In the genomic region with DNA sequence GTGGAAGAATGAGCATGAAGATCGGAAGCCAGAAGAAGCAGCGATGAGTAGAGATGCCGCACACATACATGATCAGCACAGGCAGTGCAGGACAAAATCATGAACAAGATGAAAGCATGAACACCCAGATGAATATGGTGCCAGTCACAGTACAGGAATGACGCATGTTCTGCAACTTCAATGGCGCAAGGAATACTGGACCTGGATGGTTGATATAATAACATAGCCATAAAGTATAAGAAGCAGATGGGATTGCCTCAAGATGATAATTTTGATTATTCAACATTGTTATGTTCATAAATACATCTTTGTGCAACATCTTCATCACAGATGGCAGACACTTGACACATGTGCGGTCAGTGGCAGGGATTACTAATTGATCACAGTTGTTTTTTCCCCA, we compare ENCODE assay signal across 19 cellular contexts. TPM values are rescaled to one million over a fixed set of nuclear protein-coding genes. Genes with fewer than 3 reads are reported as not detected.
DNase-seq lines count a peak whose midpoint lies in the region; ATAC-seq lines count a peak whose summit lies in the region.
"Had no signal": no experiment of that assay in that cellular context is flagged by ENCODE, and none has a peak within 500 bp of the region (broad histone marks: within the 10 kb centered on the region; RNA-seq: fewer than 3 reads in every experiment).

No MANE protein-coding gene starts in this region.

- no peak overlapping the region for H2AFZ ChIP-seq in GM23248
- H2AFZ ChIP-seq in neuronal stem cell (ENCODE audit: low read length) = no peak overlapping the region

- H3K36me3 ChIP-seq in GM23248 (ENCODE audit: low read depth) (no peaks in the 10 kb centered on the region), neuronal stem cell (replicated peaks in 1 of 2; ENCODE audit: control insufficient read depth in 2 of 2, insufficient read depth in 2 of 2, low read length in 2 of 2) (no peaks in the 10 kb centered on the region)
- H3K36me3 ChIP-seq: BE2C; BLaER1 treated with 17β-estradiol and CSF1 and Interleukin-3, amounts not matched to agents 10 nM and 100 nM had no signal

- DNase-seq in GM23248 (peak; percentile 5), RPMI7951 (ENCODE audit: low read depth) (peak; percentile 5), neuronal stem cell (ENCODE audit: low spot score) (no peak), RPMI8226 (no peak), left cardiac atrium (no peak), HuH-7.5 (ENCODE audit: low spot score) (no peak)
- no peak for DNase-seq in activated CD8-positive, alpha-beta memory T cell treated with anti-CD3 and anti-CD28 coated beads for 24 hours
- DNase-seq: AML-193; BE2C; CD4-positive, alpha-beta T cell; CD8-positive, alpha-beta memory T cell; DMS 273 treated with DMSO at 0.1 percent for 48 hours; DMS79; EL; GDM1; GOT3; HCEC 1CT had no signal

- H3K9me2 ChIP-seq in GM23248 (ENCODE audit: insufficient read depth) = no peaks in the 10 kb centered on the region

- H2BK5ac ChIP-seq in neuronal stem cell (ENCODE audit: low read length) = no peak overlapping the region

- no peak overlapping the region for H3K18ac ChIP-seq in neuronal stem cell (ENCODE audit: low read length)

- H2BK120ac ChIP-seq in neuronal stem cell (ENCODE audit: low read depth, low read length) = no peak overlapping the region

- H3K9me3 ChIP-seq in GM23248 (ENCODE audit: low read depth) (no peaks in the 10 kb centered on the region), neuronal stem cell (replicated peaks in 1 of 2; ENCODE audit: control insufficient read depth in 2 of 2, insufficient read depth in 1 of 2, low read depth in 1 of 2, low read length in 2 of 2) (no peaks in the 10 kb centered on the region)
- H3K9me3 ChIP-seq: BE2C; BLaER1 treated with 17β-estradiol and CSF1 and Interleukin-3, amounts not matched to agents 10 nM and 100 nM had no signal

- H2BK12ac ChIP-seq in neuronal stem cell (ENCODE audit: low read length) = no peak overlapping the region

- intact Hi-C loops in left cardiac atrium (cut with DNase I) = no loop called here

- WGBS in GM23248 (ENCODE audit: low coverage in 1 of 2, low lambda C conversion rate in 2 of 2, missing lambda C conversion rate in 2 of 2), 2 experiments = 26 to 33% methylated on average over 6 of the region's 6 CpGs
- no CpG with 5 or more reads among the region's 6 CpGs for WGBS in neuronal stem cell (ENCODE audit: extremely low coverage in 2 of 2, insufficient read length in 2 of 2, insufficient replicate concordance in 1 of 2), 2 donors

- H3K79me2 ChIP-seq in GM23248 (ENCODE audit: insufficient read depth) = no peaks in the 10 kb centered on the region

- H3K4me3 ChIP-seq in GM23248 = no peak overlapping the region
- H3K4me3 ChIP-seq in neuronal stem cell (ENCODE audit: low read length in 2 of 2) = no peak overlapping the region
- H3K4me3 ChIP-seq: BLaER1 treated with 17β-estradiol and CSF1 and Interleukin-3, amounts not matched to agents 10 nM and 100 nM; GM12878 had no signal

- ATAC-seq in left cardiac atrium = no peak
- ATAC-seq: GM12878 had no signal

- H2AK5ac ChIP-seq in neuronal stem cell (ENCODE audit: low read depth, low read length) = no peak overlapping the region

- H3K4me2 ChIP-seq in GM23248 (ENCODE audit: unreplicated experiment) (no peak overlapping the region), neuronal stem cell (ENCODE audit: insufficient read depth, low read length, poor library complexity, severe bottlenecking) (no peak overlapping the region)
- H3K4me2 ChIP-seq: BLaER1 treated with 17β-estradiol and CSF1 and Interleukin-3, amounts not matched to agents 10 nM and 100 nM had no signal

- no peaks in the 10 kb centered on the region; the same call in 1 of the 2 replicates for H4K20me1 ChIP-seq in GM23248 (ENCODE audit: insufficient read depth)
- H4K20me1 ChIP-seq: BLaER1 treated with 17β-estradiol and CSF1 and Interleukin-3, amounts not matched to agents 10 nM and 100 nM had no signal

- H4K8ac ChIP-seq in neuronal stem cell (ENCODE audit: low read depth, low read length) = no peak overlapping the region

- H3F3A ChIP-seq in GM23248 (ENCODE audit: insufficient read depth) = no peaks in the 10 kb centered on the region

- H3K27me3 ChIP-seq in GM23248 (replicated peaks; ENCODE audit: insufficient read depth) (peaks cover 20% of the 10 kb centered on the region), neuronal stem cell (ENCODE audit: control insufficient read depth in 3 of 3, insufficient read depth in 3 of 3, low read depth in 1 of 3, low read length in 3 of 3) (no peaks in the 10 kb centered on the region)
- H3K27me3 ChIP-seq: BE2C; BLaER1 treated with 17β-estradiol and CSF1 and Interleukin-3, amounts not matched to agents 10 nM and 100 nM had no signal

- H3K27ac ChIP-seq in GM23248 (no peak overlapping the region), neuronal stem cell (replicated peaks; ENCODE audit: low read length) (no peak overlapping the region)
- H3K27ac ChIP-seq: BLaER1 treated with 17β-estradiol and CSF1 and Interleukin-3, amounts not matched to agents 10 nM and 100 nM had no signal

- no peak overlapping the region for H3K14ac ChIP-seq in neuronal stem cell (ENCODE audit: low read length)

- no peak overlapping the region for H4K91ac ChIP-seq in neuronal stem cell (ENCODE audit: low read depth, low read length, poor library complexity)

- in situ Hi-C loops in GM23248 (cut with MboI) = no loop called here

- H3K4ac ChIP-seq in neuronal stem cell (ENCODE audit: low read length) = no peak overlapping the region

- H3K4me1 ChIP-seq in GM23248 (ENCODE audit: insufficient read depth) (no peaks in the 10 kb centered on the region), neuronal stem cell (ENCODE audit: control insufficient read depth in 2 of 2, insufficient read depth in 1 of 2, low read depth in 1 of 2, low read length in 2 of 2) (no peaks in the 10 kb centered on the region)
- H3K4me1 ChIP-seq: BE2C; BLaER1 treated with 17β-estradiol and CSF1 and Interleukin-3, amounts not matched to agents 10 nM and 100 nM had no signal

- H2BK15ac ChIP-seq in neuronal stem cell (ENCODE audit: low read length) = no peak overlapping the region

- no peaks in the 10 kb centered on the region for H3K79me1 ChIP-seq in neuronal stem cell (ENCODE audit: low read depth, low read length)

- H3K23ac ChIP-seq in neuronal stem cell (ENCODE audit: low read depth, low read length, poor library complexity) = no peak overlapping the region

- H3K9ac ChIP-seq in GM23248 = no peak overlapping the region
- H3K9ac ChIP-seq in neuronal stem cell (ENCODE audit: low read depth, low read length, poor library complexity) = peak overlapping the region; percentile 47
- H3K9ac ChIP-seq: BLaER1 treated with 17β-estradiol and CSF1 and Interleukin-3, amounts not matched to agents 10 nM and 100 nM had no signal

RNA-seq across cellular contexts. Expression of a gene that starts 59.7 kb away (rescaled TPM):
- total RNA-seq in GM23248 (2014; rRNA removed; shearing (Covaris generic)) = 0.38 and 1.9 TPM in 2 replicates
- 5.7 and 6.9 TPM in 2 replicates for polyA plus RNA-seq in GM23248 (2016; fragmentation: Nextera tagmentation; extraction: Ambion mirVana)
- total RNA-seq in RPMI7951 (2014; rRNA removed; shearing (Covaris generic)) = 1.7 and 1.9 TPM in 2 replicates
- 10.1 TPM for polyA plus RNA-seq in neuronal stem cell (2013, experiment 1 of 2)
- 10.6 TPM for polyA plus RNA-seq in neuronal stem cell (2013, experiment 2 of 2)
- total RNA-seq in left cardiac atrium = 10 to 100 TPM; 37.8 to 47.7 TPM

Comparison
In these comparisons a context has a peak if more than half of its experiments do, and no peak if none do; other contexts are left out.
1. DNase-seq: peak in GM23248 (single experiment) and RPMI7951 (single experiment); none in neuronal stem cell (single experiment), RPMI8226 (single experiment), left cardiac atrium (single experiment), HuH-7.5 (single experiment) and activated CD8-positive, alpha-beta memory T cell treated with anti-CD3 and anti-CD28 coated beads for 24 hours (single experiment).
2. RNA of a gene that starts 59.7 kb away (total RNA-seq): 37.8 to 47.7 TPM in left cardiac atrium; 0.38 to 1.9 TPM in GM23248 and 1.7 to 1.9 TPM in RPMI7951; every median in the first group is over 10 times any median in the second.